1 cellular context compared by ENCODE assay signal in the genomic region with DNA sequence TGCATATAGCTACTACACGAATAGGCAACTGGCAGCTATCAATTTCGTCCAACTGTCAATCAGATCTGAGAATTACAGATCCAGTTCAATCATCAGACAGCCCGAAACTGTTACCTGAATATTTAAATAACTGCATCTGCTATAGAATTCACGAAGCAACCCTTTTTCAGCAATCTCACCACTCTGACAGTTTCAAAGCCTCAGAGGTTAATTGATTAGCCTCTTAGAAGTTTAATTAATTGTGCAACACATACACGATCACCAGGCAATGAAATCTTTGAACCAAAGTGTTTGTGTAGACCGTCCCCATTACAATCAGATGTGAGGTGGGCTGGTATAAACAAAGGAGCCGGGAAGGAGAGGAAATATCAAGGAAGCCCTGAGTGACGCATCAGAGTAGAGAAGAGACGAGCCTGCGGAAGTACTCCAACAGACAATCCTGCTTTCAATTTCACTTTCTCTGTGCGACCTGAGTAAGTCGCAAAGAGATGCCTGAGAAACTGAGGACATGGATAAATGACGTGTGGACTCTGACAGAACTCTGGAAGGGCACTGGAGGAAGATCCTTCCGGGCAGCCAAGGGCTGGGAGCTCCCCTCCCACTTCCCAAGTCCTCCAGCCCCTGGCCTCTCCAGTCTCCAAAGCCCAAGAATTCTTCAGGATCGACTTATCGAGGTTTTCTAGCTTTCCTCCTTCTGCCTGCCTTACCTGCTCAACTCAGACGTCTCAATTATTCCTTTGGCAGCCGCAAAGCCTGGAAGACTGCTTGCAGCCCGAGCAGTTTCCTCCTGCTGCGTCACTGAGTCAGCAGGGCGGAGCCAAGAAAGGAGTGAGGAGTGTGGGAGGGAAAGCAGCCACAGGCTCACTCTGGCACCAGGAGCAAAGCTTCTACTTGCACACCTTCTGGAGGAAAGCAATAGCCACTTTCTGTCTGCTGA.
TF ChIP-seq lines count a peak whose summit lies in the region.

A gene with protein sequence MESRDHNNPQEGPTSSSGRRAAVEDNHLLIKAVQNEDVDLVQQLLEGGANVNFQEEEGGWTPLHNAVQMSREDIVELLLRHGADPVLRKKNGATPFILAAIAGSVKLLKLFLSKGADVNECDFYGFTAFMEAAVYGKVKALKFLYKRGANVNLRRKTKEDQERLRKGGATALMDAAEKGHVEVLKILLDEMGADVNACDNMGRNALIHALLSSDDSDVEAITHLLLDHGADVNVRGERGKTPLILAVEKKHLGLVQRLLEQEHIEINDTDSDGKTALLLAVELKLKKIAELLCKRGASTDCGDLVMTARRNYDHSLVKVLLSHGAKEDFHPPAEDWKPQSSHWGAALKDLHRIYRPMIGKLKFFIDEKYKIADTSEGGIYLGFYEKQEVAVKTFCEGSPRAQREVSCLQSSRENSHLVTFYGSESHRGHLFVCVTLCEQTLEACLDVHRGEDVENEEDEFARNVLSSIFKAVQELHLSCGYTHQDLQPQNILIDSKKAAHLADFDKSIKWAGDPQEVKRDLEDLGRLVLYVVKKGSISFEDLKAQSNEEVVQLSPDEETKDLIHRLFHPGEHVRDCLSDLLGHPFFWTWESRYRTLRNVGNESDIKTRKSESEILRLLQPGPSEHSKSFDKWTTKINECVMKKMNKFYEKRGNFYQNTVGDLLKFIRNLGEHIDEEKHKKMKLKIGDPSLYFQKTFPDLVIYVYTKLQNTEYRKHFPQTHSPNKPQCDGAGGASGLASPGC (minus strand): TSS at position 797 of the 937 bp plus-strand sequence. CDS start 2,450 bp downstream, outside the sequence.

TF ChIP-seq in GM12878, 131 proteins besides CTCF, POLR2A, EP300 and RAD21 (continued from another document and continues in another):
- TF ChIP-seq BRCA1 (IDR thresholded peaks at IDR 0.05; ENCODE audit: low read depth, low read length) (no peak), HDAC2 (IDR thresholded peaks at IDR 0.05) (no peak), ZBTB11 (CRISPR knock-in tag; IDR thresholded peaks at IDR 0.05) (no peak), KLF5 (IDR thresholded peaks at IDR 0.05; ENCODE audit: partially characterized antibody) (no peak), IKZF2 (IDR thresholded peaks at IDR 0.05) (peak in 1 of 2 experiments; percentile 71; a peak in 3 of 4 replicates), ASH2L (IDR thresholded peaks at IDR 0.05; ENCODE audit: borderline replicate concordance, low read depth) (peak; percentile 90; the same call in 1 of the 2 replicates), FOS (IDR thresholded peaks at IDR 0.05; ENCODE audit: borderline replicate concordance, extremely low read depth, insufficient read length) (no peak), NFIC (IDR thresholded peaks at IDR 0.05; ENCODE audit: low read depth, low read length) (no peak), ZNF24 (IDR thresholded peaks at IDR 0.05) (no peak), POLR2AphosphoS5 (IDR thresholded peaks at IDR 0.05; ENCODE audit: low read length) (peak; percentile 57), NR2C1 (IDR thresholded peaks at IDR 0.05) (no peak), POU2F2 (IDR thresholded peaks at IDR 0.05; ENCODE audit: borderline replicate concordance, low read depth, low read length) (no peak), MTA2 (IDR thresholded peaks at IDR 0.05; ENCODE audit: low read depth) (no peak), CHD2 (IDR thresholded peaks at IDR 0.05; ENCODE audit: borderline replicate concordance, low read depth, low read length) (no peak), PAX8 (IDR thresholded peaks at IDR 0.05) (no peak), SIX5 (IDR thresholded peaks at IDR 0.05; ENCODE audit: low read depth, low read length, severe bottlenecking) (no peak), REST (IDR thresholded peaks at IDR 0.05; ENCODE audit: low read depth, low read length) (no peak), WRNIP1 (IDR thresholded peaks at IDR 0.05; ENCODE audit: borderline replicate concordance, low read depth, low read length) (no peak), EGR1 (IDR thresholded peaks at IDR 0.05; ENCODE audit: borderline replicate concordance in 1 of 2, low read depth in 2 of 2, low read length in 2 of 2) (no peak), SIN3A (IDR thresholded peaks at IDR 0.05; ENCODE audit: low read depth, low read length) (no peak), ZNF384 (IDR thresholded peaks at IDR 0.05; ENCODE audit: borderline replicate concordance, low read depth, low read length) (no peak), BMI1 (IDR thresholded peaks at IDR 0.05; ENCODE audit: borderline replicate concordance) (no peak), ZNF217 (IDR thresholded peaks at IDR 0.05) (no peak), ZSCAN29 (IDR thresholded peaks at IDR 0.05) (no peak), IRF5 (IDR thresholded peaks at IDR 0.05; ENCODE audit: borderline replicate concordance) (no peak), NR2C2 (IDR thresholded peaks at IDR 0.05; ENCODE audit: borderline replicate concordance, control insufficient read depth, insufficient read length, low read depth) (no peak), RCOR1 (conservative IDR thresholded peaks at IDR 0.05; ENCODE audit: low read depth, low read length) (no peak), STAT1 (conservative IDR thresholded peaks at IDR 0.05) (no peak), POLR2AphosphoS2 (IDR thresholded peaks at IDR 0.05; ENCODE audit: low read depth, low read length) (peak; percentile 60; the same call in 1 of the 2 replicates), CREM (IDR thresholded peaks at IDR 0.05; ENCODE audit: low read depth) (peak; percentile 20; the same call in 1 of the 2 replicates), NFYA (IDR thresholded peaks at IDR 0.05; ENCODE audit: borderline replicate concordance, low read depth, low read length) (no peak), NFXL1 (IDR thresholded peaks at IDR 0.05; ENCODE audit: borderline replicate concordance) (no peak), BCL11A (IDR thresholded peaks at IDR 0.05; ENCODE audit: low read depth, low read length) (no peak), TARDBP (IDR thresholded peaks at IDR 0.05; ENCODE audit: borderline replicate concordance) (no peak), LARP7 (IDR thresholded peaks at IDR 0.05) (peak; percentile 28; the same call in 1 of the 2 replicates), CBX5 (IDR thresholded peaks at IDR 0.05; ENCODE audit: low read depth) (0 out of 2 replicates have a peak, but pooled peaks have one; percentile 36)
- TF ChIP-seq, protein P1, sequence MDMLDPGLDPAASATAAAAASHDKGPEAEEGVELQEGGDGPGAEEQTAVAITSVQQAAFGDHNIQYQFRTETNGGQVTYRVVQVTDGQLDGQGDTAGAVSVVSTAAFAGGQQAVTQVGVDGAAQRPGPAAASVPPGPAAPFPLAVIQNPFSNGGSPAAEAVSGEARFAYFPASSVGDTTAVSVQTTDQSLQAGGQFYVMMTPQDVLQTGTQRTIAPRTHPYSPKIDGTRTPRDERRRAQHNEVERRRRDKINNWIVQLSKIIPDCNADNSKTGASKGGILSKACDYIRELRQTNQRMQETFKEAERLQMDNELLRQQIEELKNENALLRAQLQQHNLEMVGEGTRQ (IDR thresholded peaks at IDR 0.05; ENCODE audit: borderline replicate concordance, low read depth, low read length), result no peak
- TF ChIP-seq, protein P2, sequence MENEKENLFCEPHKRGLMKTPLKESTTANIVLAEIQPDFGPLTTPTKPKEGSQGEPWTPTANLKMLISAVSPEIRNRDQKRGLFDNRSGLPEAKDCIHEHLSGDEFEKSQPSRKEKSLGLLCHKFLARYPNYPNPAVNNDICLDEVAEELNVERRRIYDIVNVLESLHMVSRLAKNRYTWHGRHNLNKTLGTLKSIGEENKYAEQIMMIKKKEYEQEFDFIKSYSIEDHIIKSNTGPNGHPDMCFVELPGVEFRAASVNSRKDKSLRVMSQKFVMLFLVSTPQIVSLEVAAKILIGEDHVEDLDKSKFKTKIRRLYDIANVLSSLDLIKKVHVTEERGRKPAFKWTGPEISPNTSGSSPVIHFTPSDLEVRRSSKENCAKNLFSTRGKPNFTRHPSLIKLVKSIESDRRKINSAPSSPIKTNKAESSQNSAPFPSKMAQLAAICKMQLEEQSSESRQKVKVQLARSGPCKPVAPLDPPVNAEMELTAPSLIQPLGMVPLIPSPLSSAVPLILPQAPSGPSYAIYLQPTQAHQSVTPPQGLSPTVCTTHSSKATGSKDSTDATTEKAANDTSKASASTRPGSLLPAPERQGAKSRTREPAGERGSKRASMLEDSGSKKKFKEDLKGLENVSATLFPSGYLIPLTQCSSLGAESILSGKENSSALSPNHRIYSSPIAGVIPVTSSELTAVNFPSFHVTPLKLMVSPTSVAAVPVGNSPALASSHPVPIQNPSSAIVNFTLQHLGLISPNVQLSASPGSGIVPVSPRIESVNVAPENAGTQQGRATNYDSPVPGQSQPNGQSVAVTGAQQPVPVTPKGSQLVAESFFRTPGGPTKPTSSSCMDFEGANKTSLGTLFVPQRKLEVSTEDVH (IDR thresholded peaks at IDR 0.05; ENCODE audit: low read depth, partially characterized antibody), result no peak
- TF ChIP-seq, protein P3, sequence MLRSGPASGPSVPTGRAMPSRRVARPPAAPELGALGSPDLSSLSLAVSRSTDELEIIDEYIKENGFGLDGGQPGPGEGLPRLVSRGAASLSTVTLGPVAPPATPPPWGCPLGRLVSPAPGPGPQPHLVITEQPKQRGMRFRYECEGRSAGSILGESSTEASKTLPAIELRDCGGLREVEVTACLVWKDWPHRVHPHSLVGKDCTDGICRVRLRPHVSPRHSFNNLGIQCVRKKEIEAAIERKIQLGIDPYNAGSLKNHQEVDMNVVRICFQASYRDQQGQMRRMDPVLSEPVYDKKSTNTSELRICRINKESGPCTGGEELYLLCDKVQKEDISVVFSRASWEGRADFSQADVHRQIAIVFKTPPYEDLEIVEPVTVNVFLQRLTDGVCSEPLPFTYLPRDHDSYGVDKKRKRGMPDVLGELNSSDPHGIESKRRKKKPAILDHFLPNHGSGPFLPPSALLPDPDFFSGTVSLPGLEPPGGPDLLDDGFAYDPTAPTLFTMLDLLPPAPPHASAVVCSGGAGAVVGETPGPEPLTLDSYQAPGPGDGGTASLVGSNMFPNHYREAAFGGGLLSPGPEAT (IDR thresholded peaks at IDR 0.05; ENCODE audit: low read depth), result peak; percentile 65; the same call in 1 of the 2 replicates
- TF ChIP-seq, protein P4, sequence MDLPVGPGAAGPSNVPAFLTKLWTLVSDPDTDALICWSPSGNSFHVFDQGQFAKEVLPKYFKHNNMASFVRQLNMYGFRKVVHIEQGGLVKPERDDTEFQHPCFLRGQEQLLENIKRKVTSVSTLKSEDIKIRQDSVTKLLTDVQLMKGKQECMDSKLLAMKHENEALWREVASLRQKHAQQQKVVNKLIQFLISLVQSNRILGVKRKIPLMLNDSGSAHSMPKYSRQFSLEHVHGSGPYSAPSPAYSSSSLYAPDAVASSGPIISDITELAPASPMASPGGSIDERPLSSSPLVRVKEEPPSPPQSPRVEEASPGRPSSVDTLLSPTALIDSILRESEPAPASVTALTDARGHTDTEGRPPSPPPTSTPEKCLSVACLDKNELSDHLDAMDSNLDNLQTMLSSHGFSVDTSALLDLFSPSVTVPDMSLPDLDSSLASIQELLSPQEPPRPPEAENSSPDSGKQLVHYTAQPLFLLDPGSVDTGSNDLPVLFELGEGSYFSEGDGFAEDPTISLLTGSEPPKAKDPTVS (IDR thresholded peaks at IDR 0.05; ENCODE audit: low read depth, low read length), result no peak
